ENCODE assay signal across 21 cellular contexts in the genomic region with DNA sequence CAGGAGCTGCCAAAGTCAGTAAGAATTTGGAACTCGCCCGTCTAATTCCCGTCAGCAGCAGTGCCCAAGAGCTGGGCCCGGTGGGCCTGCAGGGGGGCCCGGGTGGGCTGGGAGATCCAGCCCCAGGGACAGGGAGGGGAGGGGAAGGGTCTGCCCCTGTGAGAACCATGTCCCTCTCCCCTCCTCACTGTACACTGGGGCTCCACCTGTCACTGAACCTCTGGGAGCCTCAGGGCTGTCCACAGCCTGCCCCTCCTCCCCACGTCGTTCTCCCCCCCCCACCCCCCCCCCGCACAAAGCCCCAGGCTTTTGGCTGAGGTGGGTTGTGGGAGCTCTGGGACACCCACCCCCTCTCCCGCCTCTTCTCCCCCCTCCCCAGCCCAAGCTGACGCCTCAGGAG.
"Had no signal": no experiment of that assay in that cellular context is flagged by ENCODE, and none has a peak within 500 bp of the region (broad histone marks: within the 10 kb centered on the region; RNA-seq: fewer than 3 reads in every experiment).

No MANE protein-coding gene starts in this region.

- H3K9me3 ChIP-seq: ascending aorta, body of pancreas had no signal

- H3K4me1 ChIP-seq: ascending aorta, body of pancreas had no signal

- DNase-seq: activated CD4-positive, alpha-beta T cell treated with anti-CD3 and anti-CD28 coated beads for 4 hours; activated CD8-positive, alpha-beta memory T cell treated with anti-CD3 and anti-CD28 coated beads, Interleukin-2, amount 50 U/mL, for 4 hours; activated CD8-positive, alpha-beta T cell treated with anti-CD3 and anti-CD28 coated beads for 36 hours; activated gamma-delta T cell treated with Interleukin-2 at 50 U/mL for 16 hours; activated naive CD4-positive, alpha-beta T cell treated with anti-CD3 and anti-CD28 coated beads, Interleukin-2, amount 50 U/mL, for 16 hours; activated T-cell treated with anti-CD3 and anti-CD28 coated beads, Interleukin-2, amount 50 U/mL, for 72 hours; body of pancreas; Karpas-422; NCI-H1048; NCI-H146; NCI-H187 treated with DMSO at 0.1 percent for 48 hours; NCI-H2081 treated with DMSO at 0.1 percent for 48 hours; NCI-H446; NCI-H524; PC-3; SIG-M5; SW 1271 had no signal

- H3K9me3 Mint-ChIP-seq: activated CD8-positive, alpha-beta T cell treated with anti-CD3 and anti-CD28 coated beads for 36 hours; activated T-cell treated with anti-CD3 and anti-CD28 coated beads, Interleukin-2, amount 50 U/mL, for 72 hours; activated T-helper 2 cell treated with anti-CD3 and anti-CD28 coated beads, Interferon-gamma antibody, Interleukin-2, Interleukin-4, amounts not matched to agents 10 μg/mL and 5 μg/mL and 100 μg/mL, durations not matched to agents 14 hours and 24 hours and 36 hours; central memory CD8-positive, alpha-beta T cell had no signal

- H3K4me3 ChIP-seq: ascending aorta, body of pancreas had no signal

- H3K27ac Mint-ChIP-seq: activated CD8-positive, alpha-beta T cell treated with anti-CD3 and anti-CD28 coated beads for 36 hours; activated T-cell treated with anti-CD3 and anti-CD28 coated beads, Interleukin-2, amount 50 U/mL, for 72 hours; activated T-helper 2 cell treated with anti-CD3 and anti-CD28 coated beads, Interferon-gamma antibody, Interleukin-2, Interleukin-4, amounts not matched to agents 10 μg/mL and 5 μg/mL and 100 μg/mL, durations not matched to agents 14 hours and 24 hours and 36 hours had no signal

- H3K27ac ChIP-seq: ascending aorta, body of pancreas had no signal

- H3K27me3 Mint-ChIP-seq: activated CD8-positive, alpha-beta T cell treated with anti-CD3 and anti-CD28 coated beads for 36 hours; central memory CD8-positive, alpha-beta T cell had no signal

- H3K27me3 ChIP-seq: ascending aorta, body of pancreas had no signal

- H3K4me3 Mint-ChIP-seq: activated CD8-positive, alpha-beta T cell treated with anti-CD3 and anti-CD28 coated beads for 36 hours; activated T-cell treated with anti-CD3 and anti-CD28 coated beads, Interleukin-2, amount 50 U/mL, for 72 hours; central memory CD8-positive, alpha-beta T cell had no signal

- ATAC-seq: activated CD4-positive, CD25-positive, alpha-beta regulatory T cell treated with anti-CD3 and anti-CD28 coated beads, Interleukin-2, amount 50 U/mL, for 24 hours; activated CD8-positive, alpha-beta T cell treated with anti-CD3 and anti-CD28 coated beads for 36 hours; activated T-cell treated with anti-CD3 and anti-CD28 coated beads, Interleukin-2, amount 50 U/mL, for 72 hours; body of pancreas; PC-3 had no signal
